8 cellular contexts compared by ENCODE assay signal in genomic region chr7:104923010-104923421, GRCh38.
A peak's percentile ranks its signal among the peaks of the same experiment; 100 is the strongest.
DNase-seq lines count a peak whose midpoint lies in the region; ATAC-seq, FAIRE-seq and TF ChIP-seq lines count a peak whose summit lies in the region.

No MANE protein-coding gene starts in this region.

- H3K27me3 Mint-ChIP-seq in activated T-helper 17 cell treated with anti-CD3 and anti-CD28 coated beads, Interleukin-2, amount 50 U/mL, for 72 hours = no peaks in the 10 kb centered on the region
- H3K27me3 Mint-ChIP-seq in osteocyte (ENCODE audit: unreplicated experiment) = peaks cover 9% of the 10 kb centered on the region

- H3K9ac ChIP-seq in GM23248 (no peak overlapping the region), Karpas-422 (ENCODE audit: low read length) (no peak overlapping the region)

- no peaks in the 10 kb centered on the region for H3K4me1 Mint-ChIP-seq in activated T-helper 17 cell treated with anti-CD3 and anti-CD28 coated beads, Interleukin-2, amount 50 U/mL, for 72 hours
- no peaks in the 10 kb centered on the region for H3K4me1 Mint-ChIP-seq in osteocyte (ENCODE audit: unreplicated experiment)

- H3K9me2 ChIP-seq in GM23248 (ENCODE audit: insufficient read depth) (no peaks in the 10 kb centered on the region), Karpas-422 (replicated peaks; ENCODE audit: insufficient read depth, low read length) (no peaks in the 10 kb centered on the region)

- FAIRE-seq in G401.6 (lab: Jason Lieb, UNC) = peak; percentile 88

- no peaks in the 10 kb centered on the region for H3K9me3 Mint-ChIP-seq in activated T-helper 17 cell treated with anti-CD3 and anti-CD28 coated beads, Interleukin-2, amount 50 U/mL, for 72 hours
- H3K9me3 Mint-ChIP-seq in osteocyte (ENCODE audit: unreplicated experiment) = no peaks in the 10 kb centered on the region

- ATAC-seq in activated T-helper 17 cell treated with anti-CD3 and anti-CD28 coated beads, Interleukin-2, amount 50 U/mL, for 72 hours (replicated peaks) = peak; percentile 99

- H4K20me1 ChIP-seq in GM23248 (ENCODE audit: insufficient read depth) (no peaks in the 10 kb centered on the region), Karpas-422 (ENCODE audit: insufficient read depth, low read depth, low read length) (no peaks in the 10 kb centered on the region)

- H3F3A ChIP-seq in GM23248 (ENCODE audit: insufficient read depth) = peaks cover 11% of the 10 kb centered on the region; the same call in 1 of the 2 replicates

- H2AFZ ChIP-seq in GM23248 = peak overlapping the region; percentile 68
- H2AFZ ChIP-seq in Karpas-422 (ENCODE audit: low read length) = no peak overlapping the region

- H3K4me1 ChIP-seq in GM23248 (ENCODE audit: insufficient read depth) = peaks cover 6% of the 10 kb centered on the region
- no peaks in the 10 kb centered on the region for H3K4me1 ChIP-seq in Karpas-422 (ENCODE audit: low read length)

- WGBS in GM23248 (ENCODE audit: low coverage in 1 of 2, low lambda C conversion rate in 2 of 2, missing lambda C conversion rate in 2 of 2), 2 experiments = 14% methylated on average over 4 of the region's 4 CpGs

- H3K4me2 ChIP-seq in GM23248 (ENCODE audit: unreplicated experiment) = peak overlapping the region; percentile 9
- H3K4me2 ChIP-seq in Karpas-422 (ENCODE audit: low read depth, low read length, poor library complexity, severe bottlenecking) = no peak overlapping the region

- no peaks in the 10 kb centered on the region for H3K36me3 ChIP-seq in GM23248 (ENCODE audit: low read depth)
- H3K36me3 ChIP-seq in Karpas-422 (ENCODE audit: insufficient read depth, low read length) = no peaks in the 10 kb centered on the region

- no peaks in the 10 kb centered on the region for H3K79me2 ChIP-seq in GM23248 (ENCODE audit: insufficient read depth)
- no peaks in the 10 kb centered on the region for H3K79me2 ChIP-seq in Karpas-422 (ENCODE audit: low read length)

- H3K36me3 Mint-ChIP-seq in activated T-helper 17 cell treated with anti-CD3 and anti-CD28 coated beads, Interleukin-2, amount 50 U/mL, for 72 hours (ENCODE audit: low read depth) = no peaks in the 10 kb centered on the region
- no peaks in the 10 kb centered on the region for H3K36me3 Mint-ChIP-seq in osteocyte (ENCODE audit: unreplicated experiment)

- H3K4me3 ChIP-seq in GM23248 (no peak overlapping the region), Karpas-422 (ENCODE audit: low read length) (no peak overlapping the region), fibroblast of villous mesenchyme (ENCODE audit: low read depth, low read length) (no peak overlapping the region)

- peak overlapping the region; percentile 39 for H3K27ac Mint-ChIP-seq in activated T-helper 17 cell treated with anti-CD3 and anti-CD28 coated beads, Interleukin-2, amount 50 U/mL, for 72 hours
- H3K27ac Mint-ChIP-seq in osteocyte (ENCODE audit: unreplicated experiment) = no peak overlapping the region

- peak overlapping the region; percentile 34 for H3K4me3 Mint-ChIP-seq in activated T-helper 17 cell treated with anti-CD3 and anti-CD28 coated beads, Interleukin-2, amount 50 U/mL, for 72 hours
- no peak overlapping the region for H3K4me3 Mint-ChIP-seq in osteocyte (ENCODE audit: unreplicated experiment)

- in situ Hi-C loops in GM23248 (cut with MboI) = no loop called here

- peak; percentile 80 for TF ChIP-seq CTCF in fibroblast of villous mesenchyme (IDR thresholded peaks at IDR 0.05; ENCODE audit: insufficient read depth, low read depth, low read length)
- peak; percentile 77 for TF ChIP-seq CTCF in osteocyte (IDR thresholded peaks at IDR 0.05)

- DNase-seq in GM23248 = peak; percentile 92
- peak; percentile 90 for DNase-seq in Karpas-422
- peak; percentile 90 for DNase-seq in RPMI7951 (ENCODE audit: low read depth)
- peak; percentile 87 for DNase-seq in fibroblast of villous mesenchyme (ENCODE audit: low read depth)
- no peak for DNase-seq in osteocyte (ENCODE audit: extremely low spot score, unreplicated experiment)
- peak; percentile 79 for DNase-seq in ureter (ENCODE audit: low spot score)

- H3K27me3 ChIP-seq in GM23248 (replicated peaks; ENCODE audit: insufficient read depth) = 0 out of 2 replicates have a peak, but pooled peaks cover 2% of the 10 kb centered on the region
- no peaks in the 10 kb centered on the region for H3K27me3 ChIP-seq in Karpas-422 (ENCODE audit: low read length)

- no peaks in the 10 kb centered on the region for H3K9me3 ChIP-seq in GM23248 (ENCODE audit: low read depth)
- no peaks in the 10 kb centered on the region for H3K9me3 ChIP-seq in Karpas-422 (ENCODE audit: low read length)

- H3K27ac ChIP-seq in GM23248 (no peak overlapping the region), Karpas-422 (ENCODE audit: low read length) (no peak overlapping the region)
